In the genomic region with DNA sequence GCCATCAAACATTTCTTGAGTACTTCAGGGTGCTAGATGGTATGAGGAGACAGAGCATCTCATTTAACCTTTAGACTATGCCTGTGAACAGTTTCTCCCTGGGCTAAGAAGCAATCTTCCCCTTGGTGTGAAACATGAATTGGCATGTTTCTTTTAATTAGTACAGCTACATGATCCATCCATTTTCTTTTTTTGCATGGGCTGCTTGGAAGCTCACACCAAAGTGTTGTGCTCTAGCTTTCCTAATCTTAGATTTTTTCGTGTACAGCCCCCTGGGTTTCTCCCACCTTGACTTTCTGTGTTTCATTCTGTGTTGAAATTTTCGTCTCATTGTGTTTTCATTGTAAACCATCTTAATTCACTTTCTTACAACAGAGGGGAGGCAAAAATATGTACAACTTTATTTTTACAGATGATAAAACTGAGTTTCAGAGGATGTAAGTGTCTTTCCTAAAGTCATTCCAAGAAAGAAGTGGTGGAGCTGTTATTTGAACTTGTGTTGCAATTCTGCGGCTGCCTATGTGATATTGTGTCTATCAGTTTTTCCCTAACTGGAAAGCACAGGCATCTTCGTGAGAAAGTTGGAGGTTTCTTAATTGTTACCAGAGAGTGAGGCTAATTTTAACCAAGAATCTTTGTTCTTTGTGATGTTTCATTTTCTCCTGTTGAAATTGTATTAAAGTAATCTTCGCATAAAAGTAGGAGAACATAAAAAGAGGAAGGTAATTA, we compare ENCODE assay signal across 15 cellular contexts.
DNase-seq lines count a peak whose midpoint lies in the region; ATAC-seq, FAIRE-seq and TF ChIP-seq lines count a peak whose summit lies in the region.
"Had no signal": no experiment of that assay in that cellular context is flagged by ENCODE, and none has a peak within 500 bp of the region (broad histone marks: within the 10 kb centered on the region; RNA-seq: fewer than 3 reads in every experiment).

No MANE protein-coding gene starts in this region.

- BruUV-seq in mammary epithelial cell (replicated peaks; lab: Mats Ljungman, UMichigan) = no TSS peak
- BruUV-seq in GM12878 (replicated peaks; lab: Mats Ljungman, UMichigan) = no TSS peak

- H3K27ac ChIP-seq in breast epithelium (peak overlapping the region; percentile 52 to 93), mammary epithelial cell (ENCODE audit: insufficient read depth, low read depth, low read length) (no peak overlapping the region), GM12878 (ENCODE audit: control insufficient read depth, insufficient read depth) (peak overlapping the region; percentile 33; the same call in 1 of the 2 replicates), mesodermal cell (ENCODE audit: low read depth, low read length, severe bottlenecking) (peak overlapping the region; percentile 78), tibial artery (peak overlapping the region; percentile 72 to 79)
- H3K27ac ChIP-seq: 22Rv1, foreskin keratinocyte had no signal

- dilution Hi-C loops in mammary epithelial cell (cut with HindIII; ENCODE audit: low sequenced_read_pairs) = no loop called here

- no peak for FAIRE-seq in GM12878 (lab: Jason Lieb, UNC)
- FAIRE-seq: RCC 7860 had no signal

- WGBS in mammary epithelial cell (ENCODE audit: low coverage, missing lambda C conversion rate) = 100% methylated on average over 5 of the region's 5 CpGs
- 78% methylated on average over 5 of the region's 5 CpGs for WGBS in GM12878 (ENCODE audit: insufficient coverage, insufficient replicate concordance, low lambda C conversion rate, missing lambda C conversion rate)
- WGBS in mesodermal cell (ENCODE audit: insufficient coverage in 2 of 2), 2 experiments = 70 to 87% methylated on average over 2 to 3 of the region's 5 CpGs

- TF ChIP-seq EP300 in GM12878 (IDR thresholded peaks at IDR 0.05; ENCODE audit: borderline replicate concordance in 1 of 2, control insufficient read depth in 1 of 2, low read depth in 2 of 2, low read length in 2 of 2) = no peak

- H3K27me3 ChIP-seq in breast epithelium = no peaks in the 10 kb centered on the region
- H3K27me3 ChIP-seq in mammary epithelial cell (ENCODE audit: insufficient read depth, low read length) = no peaks in the 10 kb centered on the region
- H3K27me3 ChIP-seq in GM12878 (replicated peaks in 1 of 2; ENCODE audit: control insufficient read depth in 2 of 2, insufficient read depth in 2 of 2, low read length in 1 of 2) = no peaks in the 10 kb centered on the region
- no peaks in the 10 kb centered on the region for H3K27me3 ChIP-seq in tibial artery
- H3K27me3 ChIP-seq: foreskin keratinocyte had no signal

- peak; percentile 52 for ATAC-seq in GM12878
- no peak for ATAC-seq in HG02970 (IDR thresholded peaks at IDR 0.05; ENCODE audit: low FRiP score, unreplicated experiment)
- ATAC-seq: foreskin keratinocyte, HCT116 had no signal

- H3K9ac ChIP-seq in mammary epithelial cell (ENCODE audit: insufficient read depth, low read length) (no peak overlapping the region), GM12878 (ENCODE audit: control insufficient read depth, insufficient read depth, low read length) (no peak overlapping the region)

- no peaks in the 10 kb centered on the region for H4K20me1 ChIP-seq in mammary epithelial cell (ENCODE audit: insufficient read depth, low read length)
- H4K20me1 ChIP-seq in GM12878 (ENCODE audit: control insufficient read depth, insufficient read depth) = no peaks in the 10 kb centered on the region; the same call in 1 of the 2 replicates

- no peaks in the 10 kb centered on the region for H3K36me3 ChIP-seq in breast epithelium
- H3K36me3 ChIP-seq in mammary epithelial cell (ENCODE audit: insufficient read depth, low read length) = no peaks in the 10 kb centered on the region
- peaks cover 0 to 4% of the 10 kb centered on the region in 2 experiments; a peak in 1 of 4 replicates for H3K36me3 ChIP-seq in GM12878 (ENCODE audit: control insufficient read depth in 2 of 2, insufficient read depth in 2 of 2, low read length in 1 of 2)
- no peaks in the 10 kb centered on the region for H3K36me3 ChIP-seq in mesodermal cell (ENCODE audit: control insufficient read depth, insufficient read depth, low read length)
- H3K36me3 ChIP-seq in tibial artery = no peaks in the 10 kb centered on the region

- intact Hi-C loops in breast epithelium (cut with DNase I; ENCODE audit: low total_unique reads) = no loop called here
- intact Hi-C loops in mammary epithelial cell (cut with micrococcal nuclease) = no loop called here
- intact Hi-C loops in GM12878 (cut with micrococcal nuclease; ENCODE audit: unreplicated experiment) = loop anchor here (2.0 kb wide), 1 partner anchor 22 kb away; no protein-coding TSS in a partner anchor
- intact Hi-C loops in tibial artery (cut with DNase I; ENCODE audit: low total_unique reads) = no loop called here

- H3K4me2 ChIP-seq in mammary epithelial cell (ENCODE audit: insufficient read depth, low read depth, low read length) = no peak overlapping the region
- H3K4me2 ChIP-seq in GM12878 (ENCODE audit: control insufficient read depth, insufficient read depth) = no peak overlapping the region

- no peaks in the 10 kb centered on the region for H3K9me3 ChIP-seq in breast epithelium
- no peaks in the 10 kb centered on the region for H3K9me3 ChIP-seq in mammary epithelial cell (replicated peaks; ENCODE audit: insufficient read depth, low read length)
- no peaks in the 10 kb centered on the region; the same call in 2 of the 3 replicates for H3K9me3 ChIP-seq in GM12878 (replicated peaks; ENCODE audit: control insufficient read depth, insufficient read depth, low read length)
- H3K9me3 ChIP-seq in mesodermal cell (ENCODE audit: control insufficient read depth, low read length) = no peaks in the 10 kb centered on the region
- no peaks in the 10 kb centered on the region for H3K9me3 ChIP-seq in tibial artery

- H3K79me2 ChIP-seq in mammary epithelial cell (ENCODE audit: insufficient read depth, low read length) (peaks cover 69% of the 10 kb centered on the region), GM12878 (ENCODE audit: control insufficient read depth, insufficient read depth, low read length) (peaks cover 4% of the 10 kb centered on the region)

- CTCF ChIA-PET in mammary epithelial cell (lab: Charles Lee; ENCODE audit: low non-redundant PET) (no interaction called here), GM12878 (lab: Yijun Ruan, JAX) (interaction anchor here (1.1 to 1.8 kb wide), 3 partner anchors 61 to 231 kb away, joined by 3 read pairs; a partner anchor contains a TSS)

- H3K4me3 ChIP-seq in breast epithelium (no peak overlapping the region), mammary epithelial cell (replicated peaks in 1 of 3; ENCODE audit: insufficient read depth in 1 of 3, low read depth in 2 of 3, low read length in 3 of 3) (no peak overlapping the region), GM12878 (no peak overlapping the region), mesodermal cell (ENCODE audit: extremely low read depth, insufficient read depth, low read length, poor library complexity, severe bottlenecking) (no peak overlapping the region), tibial artery (no peak overlapping the region)

- DNase-seq in breast epithelium (ENCODE audit: low spot score in 2 of 2) = no peak
- DNase-seq in mammary epithelial cell = no peak
- DNase-seq in GM12878 (ENCODE audit: low read depth, low spot score) = no peak
- DNase-seq in tibial artery = no peak
- no peak for DNase-seq in T-helper 9 cell
- DNase-seq in COR-L47 (lab: John Stamatoyannopoulos, UW) = no peak
- DNase-seq: amniotic stem cell, foreskin keratinocyte, islet precursor cell, NCI-H187 had no signal

- TF ChIP-seq POLR2A in breast epithelium (IDR thresholded peaks at IDR 0.05) = no peak
- no peak for TF ChIP-seq POLR2A in GM12878 (IDR thresholded peaks at IDR 0.05; ENCODE audit: low read depth, low read length)

- TF ChIP-seq CTCF in breast epithelium (IDR thresholded peaks at IDR 0.05) = no peak
- TF ChIP-seq CTCF in mammary epithelial cell (conservative IDR thresholded peaks at IDR 0.05 in 1 of 2, IDR thresholded peaks at IDR 0.05 in 1 of 2; ENCODE audit: extremely low read depth in 1 of 2, insufficient read depth in 1 of 2, low read depth in 1 of 2, low read length in 2 of 2) = no peak
- TF ChIP-seq CTCF in GM12878 (IDR thresholded peaks at IDR 0.05 in 2 of 3, conservative IDR thresholded peaks at IDR 0.05 in 1 of 3; ENCODE audit: control insufficient read depth in 2 of 3, extremely low read depth in 1 of 3, insufficient read depth in 1 of 3, low read depth in 3 of 3, low read length in 3 of 3) = no peak
- no peak for TF ChIP-seq CTCF in tibial artery (IDR thresholded peaks at IDR 0.05)

- H2AFZ ChIP-seq in mammary epithelial cell (ENCODE audit: low read depth, low read length) (no peak overlapping the region), GM12878 (ENCODE audit: control insufficient read depth, low read depth, low read length) (no peak overlapping the region)

- no peak for TF ChIP-seq RAD21 in GM12878 (IDR thresholded peaks at IDR 0.05; ENCODE audit: insufficient read depth, low read depth, low read length)

- POLR2A ChIA-PET in GM12878 (lab: Charles Lee) = interaction anchor here (0.6 to 1.4 kb wide), 6 partner anchors 22 to 64 kb away, joined by 3 to 6 read pairs (median 3); no protein-coding TSS in a partner anchor

- in situ Hi-C loops in mammary epithelial cell (cut with MboI; ENCODE audit: low sequenced_read_pairs in 2 of 2) = no loop called here
- in situ Hi-C loops in GM12878 (cut with MboI) = no loop called here

- SMC1A ChIA-PET in GM12878 (lab: Charles Lee; ENCODE audit: uncharacterized antibody, unreplicated experiment) = interaction anchor here (0.7 to 2.3 kb wide), 13 partner anchors 8 to 128 kb away, joined by 3 to 26 read pairs (median 4); a partner anchor contains a TSS

- RAD21 ChIA-PET in GM12878 (lab: Charles Lee; ENCODE audit: unreplicated experiment) = interaction anchor here (0.9 to 2.0 kb wide), 8 partner anchors 9 to 64 kb away, joined by 3 to 18 read pairs (median 4); a partner anchor contains a TSS

- H3K4me1 ChIP-seq in breast epithelium (peaks cover 6 to 10% of the 10 kb centered on the region in 2 donors), mammary epithelial cell (ENCODE audit: insufficient read depth, low read length) (peaks cover 16% of the 10 kb centered on the region), GM12878 (ENCODE audit: control insufficient read depth, insufficient read depth, low read length) (peaks cover 15% of the 10 kb centered on the region), mesodermal cell (ENCODE audit: control insufficient read depth, insufficient read depth, low read length, poor library complexity, severe bottlenecking) (peaks cover 9% of the 10 kb centered on the region), tibial artery (peaks cover 0 to 83% (median 40%) of the 10 kb centered on the region in 4 donors)

TF ChIP-seq in GM12878, 131 proteins besides CTCF, POLR2A, EP300 and RAD21 (continues in another document):
- no peak for TF ChIP-seq MYB (IDR thresholded peaks at IDR 0.05; ENCODE audit: borderline replicate concordance, low read depth, low read length)
- TF ChIP-seq SPI1 (IDR thresholded peaks at IDR 0.05; ENCODE audit: borderline replicate concordance, insufficient read depth, low read depth, low read length) = peak; percentile 41; the same call in 1 of the 2 replicates
- TF ChIP-seq IKZF2 (IDR thresholded peaks at IDR 0.05) = peak; percentile 14 to 31; a peak in 1 of 4 replicates
- TF ChIP-seq SMARCA5 (IDR thresholded peaks at IDR 0.05) = peak; percentile 72
- peak; percentile 56; the same call in 1 of the 2 replicates for TF ChIP-seq ZNF217 (IDR thresholded peaks at IDR 0.05)
